In genomic region chr9:69678843-69679538, GRCh38 we compare ENCODE assay signal across 23 cellular contexts. TPM values are rescaled to one million over a fixed set of nuclear protein-coding genes. Genes with fewer than 3 reads are reported as not detected.
"Had no signal": no experiment of that assay in that cellular context is flagged by ENCODE, and none has a peak within 500 bp of the region (broad histone marks: within the 10 kb centered on the region; RNA-seq: fewer than 3 reads in every experiment).

No MANE protein-coding gene starts in this region.

- H3K4me1 ChIP-seq: prostate gland had no signal

- H3K4me2 ChIP-seq: hepatocyte had no signal

- H3K4me1 Mint-ChIP-seq: activated B cell treated with CpG ODN at 0.5 μM for 24 hours; activated naive CD8-positive, alpha-beta T cell treated with anti-CD3 and anti-CD28 coated beads, Interleukin-2, amount 10 ng/mL, durations not matched to agents 7 days and 5 days had no signal

- H3K9me3 Mint-ChIP-seq: activated B cell treated with CpG ODN at 0.5 μM for 24 hours; activated CD4-positive, alpha-beta memory T cell treated with anti-CD3 and anti-CD28 coated beads for 36 hours; activated naive CD8-positive, alpha-beta T cell treated with anti-CD3 and anti-CD28 coated beads, Interleukin-2, amount 10 ng/mL, durations not matched to agents 7 days and 5 days; endodermal cell; immature natural killer cell; nephron had no signal

- H3K4me3 Mint-ChIP-seq: activated B cell treated with CpG ODN at 0.5 μM for 24 hours; activated CD4-positive, alpha-beta memory T cell treated with anti-CD3 and anti-CD28 coated beads for 36 hours; activated naive CD8-positive, alpha-beta T cell treated with anti-CD3 and anti-CD28 coated beads, Interleukin-2, amount 10 ng/mL, durations not matched to agents 7 days and 5 days; endodermal cell; immature natural killer cell; nephron had no signal

- DNase-seq: activated B cell treated with CpG ODN at 0.5 μM for 24 hours; activated CD4-positive, alpha-beta memory T cell treated with anti-CD3 and anti-CD28 coated beads for 36 hours; activated CD4-positive, alpha-beta T cell treated with anti-CD3 and anti-CD28 coated beads for 48 hours; activated naive CD4-positive, alpha-beta T cell treated with Interleukin-2 at 50 U/mL for 16 hours; activated naive CD8-positive, alpha-beta T cell treated with anti-CD3 and anti-CD28 coated beads, Interleukin-2, amount 10 ng/mL, durations not matched to agents 7 days and 5 days; activated T-cell treated with anti-CD3 and anti-CD28 coated beads, Interleukin-2, amount 50 U/mL, for 48 hours; amniotic stem cell; cerebellar nuclear complex; endodermal cell; immature natural killer cell; left ventricle myocardium superior; mammary epithelial cell; midbrain; ovary; stimulated activated CD4-positive, alpha-beta T cell treated with anti-CD3 and anti-CD28 coated beads, Interleukin-4, amount 100 ng/mL, for 4 hours; stimulated activated naive CD8-positive, alpha-beta T cell treated with anti-CD3 and anti-CD28 coated beads, Interleukin-15, Interleukin-2, amounts not matched to agents 100 U/mL and 50 U/mL, for 24 hours; T1000 had no signal

- H3K27ac ChIP-seq: coronary artery, foreskin keratinocyte, hepatocyte, neutrophil, ovary, prostate gland had no signal

- H3K36me3 Mint-ChIP-seq: activated CD4-positive, alpha-beta memory T cell treated with anti-CD3 and anti-CD28 coated beads for 36 hours; activated naive CD8-positive, alpha-beta T cell treated with anti-CD3 and anti-CD28 coated beads, Interleukin-2, amount 10 ng/mL, durations not matched to agents 7 days and 5 days; immature natural killer cell had no signal

- H2AFZ ChIP-seq: hepatocyte had no signal

- H3K36me3 ChIP-seq: neutrophil, ovary, prostate gland had no signal

- H3K9me3 ChIP-seq: neutrophil, ovary, prostate gland had no signal

- H3K4me3 ChIP-seq: coronary artery, hepatocyte, ovary, prostate gland had no signal

- ATAC-seq: foreskin keratinocyte; left ventricle myocardium superior; stimulated activated naive CD8-positive, alpha-beta T cell treated with anti-CD3 and anti-CD28 coated beads, Interleukin-15, Interleukin-2, amounts not matched to agents 100 U/mL and 50 U/mL, for 24 hours had no signal

- H3K27me3 ChIP-seq: foreskin keratinocyte, hepatocyte, ovary had no signal

- H3K27ac Mint-ChIP-seq: activated B cell treated with CpG ODN at 0.5 μM for 24 hours; activated CD4-positive, alpha-beta memory T cell treated with anti-CD3 and anti-CD28 coated beads for 36 hours; activated naive CD8-positive, alpha-beta T cell treated with anti-CD3 and anti-CD28 coated beads, Interleukin-2, amount 10 ng/mL, durations not matched to agents 7 days and 5 days; endodermal cell; immature natural killer cell; nephron had no signal

- H3K79me2 ChIP-seq: hepatocyte had no signal

RNA-seq across cellular contexts. Expression of gene APBA1, which starts 6.8 kb away (rescaled TPM):
- total RNA-seq: activated B cell treated with CpG ODN at 0.5 μM for 24 hours had no signal
- polyA plus RNA-seq: immature natural killer cell had no signal
